Comparison of ENCODE assay signal across 2 cellular contexts in genomic region chr7:112053405-112054069, GRCh38.
TF ChIP-seq lines count a peak whose summit lies in the region.

No MANE protein-coding gene starts in this region.

TF ChIP-seq in A549, 52 proteins besides CTCF, POLR2A, EP300 and RAD21 (continued from another document):
- TF ChIP-seq REST (IDR thresholded peaks at IDR 0.05), result no peak
- no peak for TF ChIP-seq CBX2 (IDR thresholded peaks at IDR 0.05; ENCODE audit: borderline replicate concordance, low read depth)
- no peak for TF ChIP-seq ZNF302 (CRISPR knock-in tag; IDR thresholded peaks at IDR 0.05)
- TF ChIP-seq HES2 (IDR thresholded peaks at IDR 0.05), result no peak
- no peak for TF ChIP-seq CHD4 (IDR thresholded peaks at IDR 0.05; ENCODE audit: borderline replicate concordance)
- no peak for TF ChIP-seq FOSB (CRISPR knock-in tag; IDR thresholded peaks at IDR 0.05)
- TF ChIP-seq, protein P1, sequence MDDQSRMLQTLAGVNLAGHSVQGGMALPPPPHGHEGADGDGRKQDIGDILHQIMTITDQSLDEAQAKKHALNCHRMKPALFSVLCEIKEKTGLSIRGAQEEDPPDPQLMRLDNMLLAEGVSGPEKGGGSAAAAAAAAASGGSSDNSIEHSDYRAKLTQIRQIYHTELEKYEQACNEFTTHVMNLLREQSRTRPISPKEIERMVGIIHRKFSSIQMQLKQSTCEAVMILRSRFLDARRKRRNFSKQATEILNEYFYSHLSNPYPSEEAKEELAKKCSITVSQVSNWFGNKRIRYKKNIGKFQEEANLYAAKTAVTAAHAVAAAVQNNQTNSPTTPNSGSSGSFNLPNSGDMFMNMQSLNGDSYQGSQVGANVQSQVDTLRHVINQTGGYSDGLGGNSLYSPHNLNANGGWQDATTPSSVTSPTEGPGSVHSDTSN (IDR thresholded peaks at IDR 0.05), result no peak

TF ChIP-seq in SK-N-SH, 30 proteins besides CTCF, POLR2A, EP300 and RAD21 (continued from another document):
- TF ChIP-seq, protein P2, sequence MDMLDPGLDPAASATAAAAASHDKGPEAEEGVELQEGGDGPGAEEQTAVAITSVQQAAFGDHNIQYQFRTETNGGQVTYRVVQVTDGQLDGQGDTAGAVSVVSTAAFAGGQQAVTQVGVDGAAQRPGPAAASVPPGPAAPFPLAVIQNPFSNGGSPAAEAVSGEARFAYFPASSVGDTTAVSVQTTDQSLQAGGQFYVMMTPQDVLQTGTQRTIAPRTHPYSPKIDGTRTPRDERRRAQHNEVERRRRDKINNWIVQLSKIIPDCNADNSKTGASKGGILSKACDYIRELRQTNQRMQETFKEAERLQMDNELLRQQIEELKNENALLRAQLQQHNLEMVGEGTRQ (IDR thresholded peaks at IDR 0.05; ENCODE audit: borderline replicate concordance, low read depth, low read length), result no peak
- no peak for TF ChIP-seq CHD2 (IDR thresholded peaks at IDR 0.05; ENCODE audit: low read length, partially characterized antibody)
- TF ChIP-seq TEAD4 (IDR thresholded peaks at IDR 0.05; ENCODE audit: borderline replicate concordance, insufficient read depth), result no peak
- no peak for TF ChIP-seq SIN3A (IDR thresholded peaks at IDR 0.05; ENCODE audit: borderline replicate concordance, low read depth, low read length)
- TF ChIP-seq MEF2A (IDR thresholded peaks at IDR 0.05; ENCODE audit: borderline replicate concordance, low read depth), result no peak
